ENCODE assay signal across 1 cellular context in genomic region chr7:5375925-5376324, GRCh38.
TF ChIP-seq lines count a peak whose summit lies in the region.

No MANE protein-coding gene starts in this region.

TF ChIP-seq in HEK293, 187 proteins besides CTCF, POLR2A, EP300 and RAD21 (continued from another document):
- no peak for TF ChIP-seq ZNF518A (tag by site-specific recombination; conservative IDR thresholded peaks at IDR 0.05; ENCODE audit: low read depth)
- TF ChIP-seq ZNF155 (tag by site-specific recombination; IDR thresholded peaks at IDR 0.05) = no peak
- no peak for TF ChIP-seq GLI2 (tag by site-specific recombination; IDR thresholded peaks at IDR 0.05; ENCODE audit: borderline replicate concordance, low read depth)
TF ChIP-seq in HEK293: peak in this region for 3.
